In the genomic region with DNA sequence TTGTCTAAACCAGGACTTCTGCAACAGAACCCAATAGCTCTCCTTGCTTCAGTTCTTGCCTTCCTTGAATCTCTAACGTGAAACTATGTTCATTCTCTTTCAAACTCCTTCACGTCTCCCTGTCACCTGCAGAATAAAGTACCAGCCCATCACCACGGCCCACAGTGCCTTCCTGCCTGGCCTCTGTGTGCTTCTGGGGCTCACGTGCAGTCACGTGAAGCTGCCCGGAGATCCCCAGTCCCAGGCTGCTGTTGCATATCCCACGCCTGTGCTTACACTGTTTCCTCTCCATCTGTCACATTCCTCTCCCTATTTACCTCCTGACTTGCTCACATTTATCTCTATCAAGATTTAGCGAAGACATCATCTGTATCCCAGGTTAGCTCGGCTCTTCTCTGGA, we compare ENCODE assay signal across 15 cellular contexts.
DNase-seq lines count a peak whose midpoint lies in the region; ATAC-seq, FAIRE-seq and TF ChIP-seq lines count a peak whose summit lies in the region.
"Had no signal": no experiment of that assay in that cellular context is flagged by ENCODE, and none has a peak within 500 bp of the region (broad histone marks: within the 10 kb centered on the region; RNA-seq: fewer than 3 reads in every experiment).

No MANE protein-coding gene starts in this region.

- H3K9ac ChIP-seq in kidney (ENCODE audit: low read length in 2 of 2): no peak overlapping the region

- no peak for TF ChIP-seq CTCF in GM12865 (IDR thresholded peaks at IDR 0.05; ENCODE audit: insufficient read depth, low read depth, low read length, missing control alignments)
- no peak for TF ChIP-seq CTCF in kidney (IDR thresholded peaks at IDR 0.05; ENCODE audit: borderline replicate concordance, extremely low read depth, insufficient read depth)

- H3K9me3 Mint-ChIP-seq in activated naive CD4-positive, alpha-beta T cell treated with anti-CD3 and anti-CD28 coated beads, Interleukin-2, amount 10 ng/mL, durations not matched to agents 7 days and 5 days: no peaks in the 10 kb centered on the region
- H3K9me3 Mint-ChIP-seq: activated T-helper 2 cell treated with anti-CD3 and anti-CD28 coated beads, Interferon-gamma antibody, Interleukin-2, Interleukin-4, amounts not matched to agents 10 μg/mL and 5 μg/mL and 100 μg/mL, durations not matched to agents 14 hours and 24 hours and 36 hours; memory B cell had no signal

- peak; percentile 66 for DNase-seq in GM12865 (ENCODE audit: low read depth)
- no peak for DNase-seq in kidney
- DNase-seq in stimulated activated CD4-positive, alpha-beta T cell treated with anti-CD3 and anti-CD28 coated beads, Interleukin-12 subunit alpha, Interleukin-12 subunit beta, amount 100 ng/mL, for 4 hours: no peak
- DNase-seq in germinal center (ENCODE audit: low spot score): no peak
- DNase-seq in NCI-H2107 treated with DMSO at 0.1 percent for 48 hours (lab: John Stamatoyannopoulos, UW; ENCODE audit: unreplicated experiment): no peak
- DNase-seq in activated naive CD4-positive, alpha-beta T cell treated with anti-CD3 and anti-CD28 coated beads, Interleukin-2, amount 10 ng/mL, durations not matched to agents 7 days and 5 days: no peak
- DNase-seq: activated CD4-positive, alpha-beta T cell treated with anti-CD3 and anti-CD28 coated beads, Interleukin-2, amount 50 U/mL, for 48 hours; GDM1; SIG-M5; substantia nigra; T-helper 9 cell had no signal

- H3K4me1 Mint-ChIP-seq in activated naive CD4-positive, alpha-beta T cell treated with anti-CD3 and anti-CD28 coated beads, Interleukin-2, amount 10 ng/mL, durations not matched to agents 7 days and 5 days: peaks cover 6% of the 10 kb centered on the region
- H3K4me1 Mint-ChIP-seq: memory B cell had no signal

- H3K36me3 Mint-ChIP-seq in activated naive CD4-positive, alpha-beta T cell treated with anti-CD3 and anti-CD28 coated beads, Interleukin-2, amount 10 ng/mL, durations not matched to agents 7 days and 5 days: no peaks in the 10 kb centered on the region
- H3K36me3 Mint-ChIP-seq: memory B cell had no signal

- H3K36me3 ChIP-seq in kidney (ENCODE audit: control insufficient read depth in 1 of 2, insufficient read depth in 2 of 2, low read length in 2 of 2): no peaks in the 10 kb centered on the region

- H3K4me1 ChIP-seq in kidney (ENCODE audit: control insufficient read depth in 1 of 2, insufficient read depth in 1 of 2, low read depth in 1 of 2, low read length in 2 of 2): peaks cover 34 to 52% of the 10 kb centered on the region in 2 donors

- H3K4me3 ChIP-seq in GM12865 (ENCODE audit: low read depth, low read length) (no peak overlapping the region), kidney (ENCODE audit: low read length in 2 of 2) (peak overlapping the region in 1 of 2 donors; percentile 13)

- no peak overlapping the region for H3K4me3 Mint-ChIP-seq in activated naive CD4-positive, alpha-beta T cell treated with anti-CD3 and anti-CD28 coated beads, Interleukin-2, amount 10 ng/mL, durations not matched to agents 7 days and 5 days
- H3K4me3 Mint-ChIP-seq: memory B cell had no signal

- no peak overlapping the region for H3K27ac Mint-ChIP-seq in activated naive CD4-positive, alpha-beta T cell treated with anti-CD3 and anti-CD28 coated beads, Interleukin-2, amount 10 ng/mL, durations not matched to agents 7 days and 5 days
- H3K27ac Mint-ChIP-seq: activated T-helper 2 cell treated with anti-CD3 and anti-CD28 coated beads, Interferon-gamma antibody, Interleukin-2, Interleukin-4, amounts not matched to agents 10 μg/mL and 5 μg/mL and 100 μg/mL, durations not matched to agents 14 hours and 24 hours and 36 hours; memory B cell had no signal

- FAIRE-seq in kidney (lab: Jason Lieb, UNC): no peak

- H3K27ac ChIP-seq in kidney (ENCODE audit: low read depth in 2 of 2, low read length in 2 of 2): peak overlapping the region; percentile 36 to 52

- intact Hi-C loops in kidney (cut with DNase I): no loop called here

- H3K27me3 Mint-ChIP-seq in activated naive CD4-positive, alpha-beta T cell treated with anti-CD3 and anti-CD28 coated beads, Interleukin-2, amount 10 ng/mL, durations not matched to agents 7 days and 5 days: peaks cover 17% of the 10 kb centered on the region

- peak; percentile 54 for ATAC-seq in GM21360 (IDR thresholded peaks at IDR 0.05; ENCODE audit: unreplicated experiment)
- ATAC-seq in HG03442 (IDR thresholded peaks at IDR 0.05; ENCODE audit: unreplicated experiment): peak; percentile 71

- CTCF ChIA-PET in activated naive CD4-positive, alpha-beta T cell treated with anti-CD3 and anti-CD28 coated beads, Interleukin-2, amount 10 ng/mL, durations not matched to agents 7 days and 5 days (lab: Charles Lee): no interaction called here

- no peaks in the 10 kb centered on the region for H3K9me3 ChIP-seq in kidney (ENCODE audit: control insufficient read depth in 1 of 2, low read length in 2 of 2)
